ENCODE assay signal across 26 cellular contexts in the genomic region with DNA sequence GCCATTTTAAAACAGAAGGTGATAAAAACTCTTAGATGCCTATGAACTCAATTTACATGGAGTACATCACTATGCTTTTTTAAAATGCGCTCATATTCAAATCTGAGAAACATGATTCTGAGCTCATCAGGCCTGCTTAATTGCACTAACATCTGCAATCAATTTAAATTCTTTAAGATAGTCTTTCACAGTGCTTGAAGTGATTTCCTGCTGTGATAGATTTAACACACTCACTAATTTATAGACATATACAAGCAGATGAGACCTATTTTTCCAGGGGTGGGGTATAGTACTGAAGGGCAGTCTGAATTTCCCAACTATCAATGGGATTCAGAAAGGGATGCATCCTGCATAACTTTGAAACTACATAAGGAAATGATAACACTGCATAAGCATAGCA.
DNase-seq lines count a peak whose midpoint lies in the region; TF ChIP-seq lines count a peak whose summit lies in the region.
"Had no signal": no experiment of that assay in that cellular context is flagged by ENCODE, and none has a peak within 500 bp of the region (broad histone marks: within the 10 kb centered on the region; RNA-seq: fewer than 3 reads in every experiment).

No MANE protein-coding gene starts in this region.

- H3K4me3 ChIP-seq in A673 (ENCODE audit: low read depth, low read length, poor library complexity, severe bottlenecking) (no peak overlapping the region), SK-N-MC (peak overlapping the region; percentile 49; the same call in 1 of the 2 replicates), fibroblast of mammary gland (ENCODE audit: control insufficient read depth, low read depth, low read length) (no peak overlapping the region)
- H3K4me3 ChIP-seq: BLaER1, HAP-1, MG63 had no signal

- H3K27ac ChIP-seq in A673 (ENCODE audit: low read depth, low read length, poor library complexity, severe bottlenecking) (peak overlapping the region; percentile 86), SK-N-MC (peak overlapping the region; percentile 89)
- H3K27ac ChIP-seq: BLaER1 had no signal

- no peaks in the 10 kb centered on the region for H3K9me3 Mint-ChIP-seq in activated CD4-positive, alpha-beta T cell treated with anti-CD3 and anti-CD28 coated beads, Interleukin-2, amount 10 ng/mL, durations not matched to agents 7 days and 5 days

- H3K4me1 Mint-ChIP-seq in activated CD4-positive, alpha-beta T cell treated with anti-CD3 and anti-CD28 coated beads, Interleukin-2, amount 10 ng/mL, durations not matched to agents 7 days and 5 days, result no peaks in the 10 kb centered on the region
- H3K4me1 Mint-ChIP-seq: CD4-positive, CD25-positive, alpha-beta regulatory T cell had no signal

- TF ChIP-seq CTCF in A673 (conservative IDR thresholded peaks at IDR 0.05; ENCODE audit: low read depth, low read length), result no peak
- TF ChIP-seq CTCF in fibroblast of mammary gland (conservative IDR thresholded peaks at IDR 0.05; ENCODE audit: control insufficient read depth, insufficient read depth, low read depth, low read length), result no peak

- POLR2A ChIA-PET in A673 (lab: Charles Lee; ENCODE audit: low non-redundant PET), result no interaction called here
- POLR2A ChIA-PET in activated CD4-positive, alpha-beta T cell treated with anti-CD3 and anti-CD28 coated beads, Interleukin-2, amount 10 ng/mL, durations not matched to agents 7 days and 5 days (lab: Charles Lee), result no interaction called here

- no peak overlapping the region for H3K27ac Mint-ChIP-seq in activated CD4-positive, alpha-beta T cell treated with anti-CD3 and anti-CD28 coated beads, Interleukin-2, amount 10 ng/mL, durations not matched to agents 7 days and 5 days

- H3K36me3 Mint-ChIP-seq in activated CD4-positive, alpha-beta T cell treated with anti-CD3 and anti-CD28 coated beads, Interleukin-2, amount 10 ng/mL, durations not matched to agents 7 days and 5 days (ENCODE audit: low read depth), result peaks cover 8% of the 10 kb centered on the region
- H3K36me3 Mint-ChIP-seq: CD4-positive, CD25-positive, alpha-beta regulatory T cell had no signal

- BruUV-seq in A673 (replicated peaks; lab: Mats Ljungman, UMichigan), result no TSS peak

- CTCF ChIA-PET in A673 (lab: Charles Lee), result no interaction called here
- CTCF ChIA-PET in activated CD4-positive, alpha-beta T cell treated with anti-CD3 and anti-CD28 coated beads, Interleukin-2, amount 10 ng/mL, durations not matched to agents 7 days and 5 days (lab: Charles Lee), result no interaction called here

- no peaks in the 10 kb centered on the region for H3K27me3 Mint-ChIP-seq in activated CD4-positive, alpha-beta T cell treated with anti-CD3 and anti-CD28 coated beads, Interleukin-2, amount 10 ng/mL, durations not matched to agents 7 days and 5 days
- H3K27me3 Mint-ChIP-seq: CD4-positive, CD25-positive, alpha-beta regulatory T cell had no signal

- peaks cover 42% of the 10 kb centered on the region for H3K4me1 ChIP-seq in A673 (ENCODE audit: insufficient read depth, low read length, poor library complexity, severe bottlenecking)
- H3K4me1 ChIP-seq: BLaER1, HAP-1 had no signal

- intact Hi-C loops in A673 (cut with micrococcal nuclease; ENCODE audit: unreplicated experiment), result loop anchor here (5.0 kb wide), 1 partner anchor 104 kb away; no protein-coding TSS in a partner anchor

- H3K36me3 ChIP-seq in A673 (ENCODE audit: insufficient read depth, low read length, poor library complexity, severe bottlenecking), result peaks cover 10% of the 10 kb centered on the region
- H3K36me3 ChIP-seq in SK-N-MC (ENCODE audit: insufficient read depth, low read length), result peaks cover 13% of the 10 kb centered on the region
- H3K36me3 ChIP-seq: HAP-1 had no signal

- H3K9me3 ChIP-seq in A673 (ENCODE audit: low read depth, low read length, poor library complexity, severe bottlenecking) (peaks cover 12% of the 10 kb centered on the region), SK-N-MC (ENCODE audit: low read depth, low read length) (peaks cover 8% of the 10 kb centered on the region; the same call in 1 of the 2 replicates)
- H3K9me3 ChIP-seq: BLaER1, HAP-1, MG63 had no signal

- peak; percentile 93 for DNase-seq in A673 (ENCODE audit: low spot score)
- peak; percentile 24 for DNase-seq in GM04504 (ENCODE audit: low read depth)
- DNase-seq in SK-N-MC (ENCODE audit: low read depth, low spot score), result peak; percentile 96
- DNase-seq in fibroblast of mammary gland (ENCODE audit: low read depth), result peak; percentile 28
- DNase-seq in occipital lobe (lab: John Stamatoyannopoulos, UW), result no peak
- DNase-seq in iPS-NIHi11 (ENCODE audit: low spot score), result no peak
- DNase-seq in effector CD4-positive, alpha-beta T cell, result no peak
- DNase-seq in activated CD4-positive, alpha-beta T cell treated with anti-CD3 and anti-CD28 coated beads, Interleukin-2, amount 10 ng/mL, durations not matched to agents 7 days and 5 days, result no peak
- DNase-seq: 8988T; CD4-positive, CD25-positive, alpha-beta regulatory T cell; DMS153; GOT3; IMR-90; KG1; MG63; NCI-H1694; NCI-H2029 treated with DMSO at 0.1 percent for 48 hours; NCI-H2171; NCI-H226; NCI-H510A; NCI-H774; RPMI8226; SHP77; SW 1271 had no signal

- no peak overlapping the region for H3K4me3 Mint-ChIP-seq in activated CD4-positive, alpha-beta T cell treated with anti-CD3 and anti-CD28 coated beads, Interleukin-2, amount 10 ng/mL, durations not matched to agents 7 days and 5 days
- H3K4me3 Mint-ChIP-seq: CD4-positive, CD25-positive, alpha-beta regulatory T cell had no signal

- no peaks in the 10 kb centered on the region for H3K27me3 ChIP-seq in A673 (replicated peaks; ENCODE audit: insufficient read depth, low read depth, low read length, poor library complexity)
- H3K27me3 ChIP-seq: BLaER1, MG63 had no signal

- no peak overlapping the region for H3K9ac ChIP-seq in SK-N-MC (ENCODE audit: insufficient read length)
- H3K9ac ChIP-seq: BLaER1 had no signal

Comparison
In these comparisons a context has a peak if more than half of its experiments do, and no peak if none do; other contexts are left out.
1. DNase-seq: peak in A673 (single experiment), GM04504 (single experiment), SK-N-MC (single experiment) and fibroblast of mammary gland (single experiment); none in occipital lobe (single experiment), iPS-NIHi11 (single experiment), effector CD4-positive, alpha-beta T cell (single experiment) and activated CD4-positive, alpha-beta T cell treated with anti-CD3 and anti-CD28 coated beads, Interleukin-2, amount 10 ng/mL, durations not matched to agents 7 days and 5 days (single experiment).